In genomic region chr19:2756921-2757881, GRCh38 we compare ENCODE assay signal across 16 cellular contexts. TPM values are rescaled to one million over a fixed set of nuclear protein-coding genes. Genes with fewer than 3 reads are reported as not detected.
"Had no signal": no experiment of that assay in that cellular context is flagged by ENCODE, and none has a peak within 500 bp of the region (broad histone marks: within the 10 kb centered on the region; RNA-seq: fewer than 3 reads in every experiment).

No MANE protein-coding gene starts in this region.

- H3K4me1 ChIP-seq: body of pancreas, left lung, neural progenitor cell had no signal

- H3K9me3 Mint-ChIP-seq: activated CD4-positive, alpha-beta memory T cell treated with anti-CD3 and anti-CD28 coated beads, Interleukin-2, amount 10 ng/mL, durations not matched to agents 7 days and 5 days; activated naive CD8-positive, alpha-beta T cell treated with anti-CD3 and anti-CD28 coated beads, Interleukin-2, amount 50 U/mL, for 24 hours; activated T-cell treated with anti-CD3 and anti-CD28 coated beads, Interleukin-2, amount 50 U/mL, for 72 hours; naive thymus-derived CD4-positive, alpha-beta T cell; neural progenitor cell had no signal

- DNase-seq: activated CD4-positive, alpha-beta memory T cell treated with anti-CD3 and anti-CD28 coated beads, Interleukin-2, amount 10 ng/mL, durations not matched to agents 7 days and 5 days; activated CD4-positive, alpha-beta T cell treated with anti-CD3 and anti-CD28 coated beads for 48 hours; activated effector memory CD4-positive, alpha-beta T cell treated with anti-CD3 and anti-CD28 coated beads, Interleukin-2, amount 50 U/mL, for 16 hours; activated naive CD4-positive, alpha-beta T cell treated with anti-CD3 and anti-CD28 coated beads, Interleukin-2, amount 50 U/mL, for 16 hours; activated naive CD8-positive, alpha-beta T cell treated with anti-CD3 and anti-CD28 coated beads, Interleukin-2, amount 50 U/mL, for 24 hours; activated T-cell treated with anti-CD3 and anti-CD28 coated beads, Interleukin-2, amount 50 U/mL, for 72 hours; body of pancreas; foreskin fibroblast; left lung; naive thymus-derived CD4-positive, alpha-beta T cell; retina; stimulated activated CD4-positive, alpha-beta T cell treated with anti-CD3 and anti-CD28 coated beads, Interleukin-4, amount 100 ng/mL, for 1 hour; stimulated activated naive CD8-positive, alpha-beta T cell treated with anti-CD3 and anti-CD28 coated beads, Interleukin-15, Interleukin-2, amounts not matched to agents 100 U/mL and 50 U/mL, for 24 hours had no signal

- H3K9ac ChIP-seq: neural progenitor cell had no signal

- H3K27me3 ChIP-seq: body of pancreas, left lung, neural progenitor cell had no signal

- ATAC-seq: activated naive CD8-positive, alpha-beta T cell treated with anti-CD3 and anti-CD28 coated beads, Interleukin-2, amount 50 U/mL, for 24 hours; activated T-cell treated with anti-CD3 and anti-CD28 coated beads, Interleukin-2, amount 50 U/mL, for 72 hours; body of pancreas; left lung; naive thymus-derived CD4-positive, alpha-beta T cell; stimulated activated naive CD8-positive, alpha-beta T cell treated with anti-CD3 and anti-CD28 coated beads, Interleukin-15, Interleukin-2, amounts not matched to agents 100 U/mL and 50 U/mL, for 24 hours had no signal

- H3K4me2 ChIP-seq: neural progenitor cell had no signal

- H3K9me3 ChIP-seq: body of pancreas, left lung had no signal

- H2AFZ ChIP-seq: neural progenitor cell had no signal

- H3K4me3 ChIP-seq: body of pancreas, left lung, neural progenitor cell had no signal

- H3K4me3 Mint-ChIP-seq: activated CD4-positive, alpha-beta memory T cell treated with anti-CD3 and anti-CD28 coated beads, Interleukin-2, amount 10 ng/mL, durations not matched to agents 7 days and 5 days; activated naive CD8-positive, alpha-beta T cell treated with anti-CD3 and anti-CD28 coated beads, Interleukin-2, amount 50 U/mL, for 24 hours; activated T-cell treated with anti-CD3 and anti-CD28 coated beads, Interleukin-2, amount 50 U/mL, for 72 hours; naive thymus-derived CD4-positive, alpha-beta T cell; neural progenitor cell had no signal

- H3K27ac Mint-ChIP-seq: activated CD4-positive, alpha-beta memory T cell treated with anti-CD3 and anti-CD28 coated beads, Interleukin-2, amount 10 ng/mL, durations not matched to agents 7 days and 5 days; activated naive CD8-positive, alpha-beta T cell treated with anti-CD3 and anti-CD28 coated beads, Interleukin-2, amount 50 U/mL, for 24 hours; activated T-cell treated with anti-CD3 and anti-CD28 coated beads, Interleukin-2, amount 50 U/mL, for 72 hours; neural progenitor cell; progenitor cell of endocrine pancreas had no signal

- H3K27ac ChIP-seq: body of pancreas, left lung, neural progenitor cell had no signal

- H3K27me3 Mint-ChIP-seq: activated CD4-positive, alpha-beta memory T cell treated with anti-CD3 and anti-CD28 coated beads, Interleukin-2, amount 10 ng/mL, durations not matched to agents 7 days and 5 days; activated naive CD8-positive, alpha-beta T cell treated with anti-CD3 and anti-CD28 coated beads, Interleukin-2, amount 50 U/mL, for 24 hours; naive thymus-derived CD4-positive, alpha-beta T cell; progenitor cell of endocrine pancreas had no signal

- H3K4me1 Mint-ChIP-seq: neural progenitor cell had no signal

- H3K36me3 ChIP-seq: neural progenitor cell had no signal

RNA-seq across cellular contexts. Expression of gene DIRAS1, which starts 36.0 kb away (rescaled TPM):
- total RNA-seq: activated CD4-positive, alpha-beta memory T cell treated with anti-CD3 and anti-CD28 coated beads, Interleukin-2, amount 10 ng/mL, durations not matched to agents 7 days and 5 days; epithelial cell of proximal tubule had no signal
